1 cellular context compared by ENCODE assay signal in the genomic region with DNA sequence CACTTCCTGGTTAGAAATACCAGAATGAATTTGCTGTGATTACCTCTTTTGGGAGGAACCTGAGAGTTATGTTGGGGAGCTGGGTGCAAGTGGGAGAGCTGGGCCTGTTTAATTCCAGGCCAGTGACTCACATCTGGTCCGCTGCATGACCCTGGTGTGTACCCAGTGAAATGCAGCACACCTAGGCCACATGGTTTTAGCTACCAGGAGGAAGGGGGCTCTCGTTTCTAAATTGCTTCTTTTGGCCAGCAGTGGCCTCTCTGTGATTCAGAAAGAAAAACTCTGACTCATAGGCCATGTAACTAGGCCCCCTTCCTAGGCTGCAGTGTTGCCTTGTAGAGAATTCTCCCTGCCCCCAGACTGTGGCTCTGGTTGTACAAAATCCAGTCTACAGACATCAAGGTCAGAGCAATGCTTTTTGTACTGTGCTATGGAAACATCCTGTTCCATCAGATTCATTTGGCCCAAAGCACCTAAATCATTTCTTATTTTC.
TF ChIP-seq lines count a peak whose summit lies in the region.

No MANE protein-coding gene starts in this region.

TF ChIP-seq in SK-N-SH treated with all-trans-retinoic acid at 6 μM for 48 hours, 23 proteins besides CTCF, POLR2A, EP300 and RAD21 (continued from another document):
- TF ChIP-seq PATZ1 (CRISPR knock-in tag; IDR thresholded peaks at IDR 0.05; ENCODE audit: borderline replicate concordance) (peak; percentile 64; the same call in 1 of the 2 replicates), GLIS3 (CRISPR knock-in tag; IDR thresholded peaks at IDR 0.05) (peak; percentile 65; the same call in 1 of the 2 replicates)
